In the genomic region with DNA sequence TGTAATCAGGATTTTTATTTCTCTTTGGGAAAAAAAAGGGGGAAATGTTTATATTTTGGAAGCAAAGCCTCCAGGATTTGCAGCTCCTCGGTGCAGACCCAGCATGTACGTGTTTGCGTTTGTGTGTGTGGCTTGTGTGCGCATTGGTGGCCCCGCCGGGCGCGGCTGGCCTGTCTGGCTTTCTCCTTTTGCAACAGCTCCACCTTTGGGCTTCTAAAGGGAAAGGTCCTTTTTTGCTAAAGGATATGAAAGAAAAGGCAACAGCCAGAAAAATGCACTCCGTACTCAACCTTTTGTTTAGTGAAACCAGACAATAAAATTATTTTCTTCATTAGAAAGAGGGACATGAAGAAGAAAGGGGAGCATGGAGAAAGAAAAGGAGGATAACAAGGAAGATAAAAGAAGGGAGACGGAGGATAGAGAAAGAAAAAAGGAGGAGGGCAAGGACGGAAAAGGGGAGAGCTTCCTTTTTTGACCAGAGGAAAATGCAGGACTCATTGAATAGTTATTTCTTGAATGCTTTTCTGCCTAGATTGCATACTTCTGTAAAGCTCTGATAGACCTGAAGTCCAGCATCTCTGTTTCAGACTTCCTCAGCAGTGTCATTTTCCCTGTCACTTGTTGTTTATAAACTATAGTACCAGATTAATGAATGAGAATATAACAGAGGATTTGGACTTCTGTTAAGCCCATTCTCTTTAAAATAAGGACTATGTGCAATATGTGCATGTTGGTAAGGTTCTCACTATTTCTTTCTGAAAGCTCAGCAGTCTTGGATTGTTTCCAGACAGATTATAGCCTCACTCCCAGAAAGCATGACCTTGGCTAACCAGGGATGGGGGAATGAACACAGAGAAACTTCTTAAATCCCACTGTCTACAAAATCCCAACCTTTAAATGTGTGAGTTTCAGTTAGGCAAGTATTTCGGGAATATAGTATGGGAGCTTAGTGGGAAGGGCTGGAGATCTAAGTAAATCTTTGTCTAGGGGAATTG, we compare ENCODE assay signal across 8 cellular contexts.
DNase-seq lines count a peak whose midpoint lies in the region; ATAC-seq and TF ChIP-seq lines count a peak whose summit lies in the region.

No MANE protein-coding gene starts in this region.

- no peak for ATAC-seq in GM19324 (IDR thresholded peaks at IDR 0.05; ENCODE audit: low FRiP score, unreplicated experiment)

- no peak overlapping the region for H3K4me3 ChIP-seq in liver (ENCODE audit: low read depth in 1 of 3, low read length in 3 of 3)

- H3K9me3 ChIP-seq in liver (ENCODE audit: control insufficient read depth in 4 of 4, low read length in 3 of 4) = no peaks in the 10 kb centered on the region

- TF ChIP-seq CTCF in liver (IDR thresholded peaks at IDR 0.05; ENCODE audit: low read depth, low read length, missing input control) = peak; percentile 28
- TF ChIP-seq CTCF in CD14-positive monocyte (IDR thresholded peaks at IDR 0.05) = no peak

- WGBS in liver = 11% methylated on average over 12 of the region's 12 CpGs

- H3K4me1 Mint-ChIP-seq in CD14-positive monocyte = no peaks in the 10 kb centered on the region

- peaks cover 0 to 8% (median 2%) of the 10 kb centered on the region in 4 donors for H3K27me3 ChIP-seq in liver (ENCODE audit: control insufficient read depth in 4 of 4, insufficient read depth in 4 of 4, low read length in 3 of 4)

- H3K9me3 Mint-ChIP-seq in CD14-positive monocyte = peaks cover 0 to 1% (median 0%) of the 10 kb centered on the region in 7 donors

- H3K36me3 ChIP-seq in liver (ENCODE audit: control insufficient read depth in 4 of 4, insufficient read depth in 3 of 4, low read depth in 1 of 4, low read length in 3 of 4) = no peaks in the 10 kb centered on the region

- no peak overlapping the region for H3K27ac Mint-ChIP-seq in CD14-positive monocyte

- H3K36me3 Mint-ChIP-seq in CD14-positive monocyte = no peaks in the 10 kb centered on the region

- peaks cover 0 to 14% (median 4%) of the 10 kb centered on the region in 3 donors for H3K27me3 Mint-ChIP-seq in CD14-positive monocyte (ENCODE audit: low read depth in 3 of 3)

- H3K27ac ChIP-seq in caudate nucleus (ENCODE audit: low read depth, low read length) (no peak overlapping the region), liver (ENCODE audit: low read depth in 1 of 2, low read length in 2 of 2) (no peak overlapping the region)

- peak; percentile 77 to 80 for TF ChIP-seq RAD21 in liver (IDR thresholded peaks at IDR 0.05)

- H3K4me3 Mint-ChIP-seq in CD14-positive monocyte = peak overlapping the region in 1 of 2 donors; percentile 6

- DNase-seq in GM04503 (ENCODE audit: low read depth) (peak; percentile 15), HS-5 (ENCODE audit: low read depth) (peak; percentile 39), NCI-H774 (lab: John Stamatoyannopoulos, UW) (peak; percentile 78), caudate nucleus (lab: John Stamatoyannopoulos, UW) (peak in 44 of 61 donors; percentile 0 to 66 (median 12)), CD14-positive monocyte (ENCODE audit: low spot score) (no peak)
- DNase-seq in stimulated activated CD4-positive, alpha-beta T cell treated with anti-CD3 and anti-CD28 coated beads, Interleukin-2, amount 100 ng/mL, for 48 hours = no peak

- H3K9ac ChIP-seq in liver (ENCODE audit: low read depth in 1 of 2, low read length in 2 of 2) = no peak overlapping the region

- intact Hi-C loops in CD14-positive monocyte (cut with micrococcal nuclease) = no loop called here

- H3K4me1 ChIP-seq in liver (ENCODE audit: control insufficient read depth in 4 of 4, insufficient read depth in 4 of 4, low read length in 3 of 4) = peaks cover 0 to 7% (median 0%) of the 10 kb centered on the region in 4 donors

TF ChIP-seq in liver, 16 proteins besides CTCF, POLR2A, EP300 and RAD21:
- no peak for TF ChIP-seq JUND (IDR thresholded peaks at IDR 0.05)
- no peak for TF ChIP-seq TAF1 (conservative IDR thresholded peaks at IDR 0.05)
- TF ChIP-seq SP1 (IDR thresholded peaks at IDR 0.05) = no peak
- TF ChIP-seq NR2F2 (IDR thresholded peaks at IDR 0.05) = no peak
- no peak for TF ChIP-seq FOXA1 (IDR thresholded peaks at IDR 0.05)
- no peak for TF ChIP-seq HNF4A (conservative IDR thresholded peaks at IDR 0.05)
- no peak for TF ChIP-seq ZBTB33 (IDR thresholded peaks at IDR 0.05)
- TF ChIP-seq ATF3 (IDR thresholded peaks at IDR 0.05) = no peak
- no peak for TF ChIP-seq REST (IDR thresholded peaks at IDR 0.05)
- TF ChIP-seq EGR1 (IDR thresholded peaks at IDR 0.05; ENCODE audit: low read depth in 2 of 2) = no peak
- TF ChIP-seq HNF4G (IDR thresholded peaks at IDR 0.05) = no peak
- TF ChIP-seq GABPA (IDR thresholded peaks at IDR 0.05 in 1 of 2, conservative IDR thresholded peaks at IDR 0.05 in 1 of 2) = no peak

Comparison
In these comparisons a context has a peak if more than half of its experiments do, and no peak if none do; other contexts are left out.
1. DNase-seq: peak in GM04503 (single experiment), HS-5 (single experiment), NCI-H774 (single experiment) and caudate nucleus (44 of 61); none in CD14-positive monocyte (single experiment) and stimulated activated CD4-positive, alpha-beta T cell treated with anti-CD3 and anti-CD28 coated beads, Interleukin-2, amount 100 ng/mL, for 48 hours (0 of 2).